Comparison of ENCODE assay signal across 35 cellular contexts in the genomic region with DNA sequence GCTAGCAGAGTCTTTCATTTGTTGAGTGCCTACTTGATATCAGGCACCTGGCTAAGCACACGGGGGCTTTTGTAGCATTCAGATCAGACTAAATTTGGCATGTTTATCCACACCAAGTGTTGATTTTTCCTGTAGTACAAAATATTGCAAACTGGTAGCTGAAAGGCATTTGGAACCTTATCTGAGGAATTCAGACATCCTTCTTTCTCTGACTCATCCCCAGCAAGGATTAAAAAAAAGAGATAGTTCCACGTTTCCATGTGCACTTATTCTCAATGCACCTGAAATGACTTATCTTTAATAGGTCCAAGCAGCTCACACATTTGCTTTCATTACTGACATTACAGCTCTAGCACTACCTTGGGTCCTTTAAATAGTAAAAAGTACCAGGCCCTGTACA.
"Had no signal": no experiment of that assay in that cellular context is flagged by ENCODE, and none has a peak within 500 bp of the region (broad histone marks: within the 10 kb centered on the region; RNA-seq: fewer than 3 reads in every experiment).

No MANE protein-coding gene starts in this region.

- H3K27me3 ChIP-seq: MG63 had no signal

- H3K4me2 ChIP-seq: KMS-11 had no signal

- H3K27ac ChIP-seq: KMS-11 had no signal

- DNase-seq: Karpas-422, Kasumi-1, MG63, MM.1S, MV-4-11, NCI-H1048, NCI-H1092, NCI-H1092 treated with DMSO at 0.1 percent for 48 hours, NCI-H1105, NCI-H1105 treated with DMSO at 0.1 percent for 48 hours, NCI-H1417, NCI-H1417 treated with DMSO at 0.1 percent for 48 hours, NCI-H1436, NCI-H1436 treated with DMSO at 0.1 percent for 48 hours, NCI-H146, NCI-H1694, NCI-H1694 treated with DMSO at 0.1 percent for 48 hours, NCI-H187, NCI-H187 treated with DMSO at 0.1 percent for 48 hours, NCI-H1930, NCI-H2029, NCI-H2029 treated with DMSO at 0.1 percent for 48 hours, NCI-H2081, NCI-H2081 treated with DMSO at 0.1 percent for 48 hours, NCI-H2107, NCI-H2171, NCI-H2171 treated with DMSO at 0.1 percent for 48 hours, NCI-H2227 treated with DMSO at 0.1 percent for 48 hours, NCI-H226, NCI-H345, NCI-H446, NCI-H446 treated with DMSO at 0.1 percent for 48 hours, NCI-H510A, NCI-H510A treated with DMSO at 0.1 percent for 48 hours had no signal

- H3K4me3 ChIP-seq: MG63 had no signal

- H3K9ac ChIP-seq: KMS-11 had no signal

- H3K9me3 ChIP-seq: MG63 had no signal

- H3K36me3 ChIP-seq: MG63 had no signal
